Comparison of ENCODE assay signal across 10 cellular contexts in genomic region chr11:67304511-67305113, GRCh38. TPM values are rescaled to one million over a fixed set of nuclear protein-coding genes. Genes with fewer than 3 reads are reported as not detected.
DNase-seq lines count a peak whose midpoint lies in the region; ATAC-seq and TF ChIP-seq lines count a peak whose summit lies in the region.
"Had no signal": no experiment of that assay in that cellular context is flagged by ENCODE, and none has a peak within 500 bp of the region (broad histone marks: within the 10 kb centered on the region; RNA-seq: fewer than 3 reads in every experiment).

No MANE protein-coding gene starts in this region.

- H3K4me1 Mint-ChIP-seq in stimulated activated naive CD8-positive, alpha-beta T cell treated with anti-CD3 and anti-CD28 coated beads, Interleukin-15, Interleukin-2, amounts not matched to agents 100 ng/mL and 50 ng/mL, for 24 hours (ENCODE audit: low read depth), result peaks cover 3% of the 10 kb centered on the region

- no peak overlapping the region for H2AFZ ChIP-seq in SK-N-SH (ENCODE audit: low read depth)

- DNase-seq in SK-N-SH, result peak; percentile 21
- DNase-seq in adrenal gland, result peak in 5 of 7 donors; percentile 7 to 50 (median 15)
- DNase-seq in islet precursor cell, result peak; percentile 41
- DNase-seq in hippocampal formation (lab: John Stamatoyannopoulos, UW), result no peak
- DNase-seq in NCI-H1417 treated with DMSO at 0.1 percent for 48 hours (lab: John Stamatoyannopoulos, UW), result no peak
- DNase-seq: ACHN; stimulated activated naive B cell treated with anti-CD40 and anti-IgM and Interleukin-4, amounts not matched to agents 10 μg/mL and 1 μg/mL and 100 μg/mL, for 72 hours had no signal

- no peak for TF ChIP-seq POLR2A in adrenal gland (IDR thresholded peaks at IDR 0.05)

- H3K27ac ChIP-seq in SK-N-SH (ENCODE audit: low read depth in 2 of 2, low read length in 1 of 2) (no peak overlapping the region), adrenal gland (peak overlapping the region in 1 of 5 donors; percentile 68)

- intact Hi-C loops in adrenal gland (cut with DNase I), result loop anchor here in 1 of 2 donors (5.0 kb wide), 1 partner anchor 37 kb away; the partner anchor contains the start of gene GRK2

- no peaks in the 10 kb centered on the region for H3K9me3 Mint-ChIP-seq in stimulated activated naive CD8-positive, alpha-beta T cell treated with anti-CD3 and anti-CD28 coated beads, Interleukin-15, Interleukin-2, amounts not matched to agents 100 ng/mL and 50 ng/mL, for 24 hours
- H3K9me3 Mint-ChIP-seq: stimulated activated naive B cell treated with anti-CD40 and anti-IgM and Interleukin-4, amounts not matched to agents 10 μg/mL and 1 μg/mL and 100 μg/mL, for 72 hours had no signal

- H3K36me3 ChIP-seq in SK-N-SH (replicated peaks in 1 of 2; ENCODE audit: control insufficient read depth in 1 of 2, insufficient read depth in 2 of 2, low read length in 1 of 2) (peaks cover 0 to 29% of the 10 kb centered on the region in 2 experiments), adrenal gland (replicated peaks in 1 of 2) (peaks cover 0 to 31% of the 10 kb centered on the region in 2 donors)

- peak overlapping the region; percentile 92 for H3K4me2 ChIP-seq in SK-N-SH

- H3K4me3 Mint-ChIP-seq in stimulated activated naive CD8-positive, alpha-beta T cell treated with anti-CD3 and anti-CD28 coated beads, Interleukin-15, Interleukin-2, amounts not matched to agents 100 ng/mL and 50 ng/mL, for 24 hours, result peak overlapping the region; percentile 20
- H3K4me3 Mint-ChIP-seq: stimulated activated naive B cell treated with anti-CD40 and anti-IgM and Interleukin-4, amounts not matched to agents 10 μg/mL and 1 μg/mL and 100 μg/mL, for 72 hours had no signal

- H3F3A ChIP-seq in SK-N-SH (replicated peaks; ENCODE audit: insufficient read depth), result no peaks in the 10 kb centered on the region

- no peaks in the 10 kb centered on the region for H3K9me2 ChIP-seq in SK-N-SH

- no peaks in the 10 kb centered on the region for H3K27me3 ChIP-seq in SK-N-SH (ENCODE audit: insufficient read depth)
- H3K27me3 ChIP-seq in adrenal gland, result no peaks in the 10 kb centered on the region

- H3K79me2 ChIP-seq in SK-N-SH (ENCODE audit: insufficient read depth), result no peaks in the 10 kb centered on the region

- TF ChIP-seq RAD21 in SK-N-SH (IDR thresholded peaks at IDR 0.05; ENCODE audit: low read length), result no peak

- no peak overlapping the region for H3K27ac Mint-ChIP-seq in stimulated activated naive CD8-positive, alpha-beta T cell treated with anti-CD3 and anti-CD28 coated beads, Interleukin-15, Interleukin-2, amounts not matched to agents 100 ng/mL and 50 ng/mL, for 24 hours
- H3K27ac Mint-ChIP-seq: stimulated activated naive B cell treated with anti-CD40 and anti-IgM and Interleukin-4, amounts not matched to agents 10 μg/mL and 1 μg/mL and 100 μg/mL, for 72 hours had no signal

- no peaks in the 10 kb centered on the region for H4K20me1 ChIP-seq in SK-N-SH (ENCODE audit: insufficient read depth)

- POLR2A ChIA-PET in SK-N-SH (lab: Yijun Ruan, JAX), result no interaction called here

- WGBS in SK-N-SH (ENCODE audit: low lambda C conversion rate), result 87% methylated on average over 7 of the region's 14 CpGs
- 89 to 90% (median 90%) methylated on average over 9 to 14 of the region's 14 CpGs for WGBS in adrenal gland, 4 donors

- no peak for ATAC-seq in SK-N-SH treated with all-trans-retinoic acid at 6 μM for 48 hours
- ATAC-seq in GM19023 (IDR thresholded peaks at IDR 0.05; ENCODE audit: unreplicated experiment), result no peak
- ATAC-seq: stimulated activated naive B cell treated with anti-CD40 and anti-IgM and Interleukin-4, amounts not matched to agents 10 μg/mL and 1 μg/mL and 100 μg/mL, for 72 hours had no signal

- no peak for TF ChIP-seq CTCF in SK-N-SH (IDR thresholded peaks at IDR 0.05)
- TF ChIP-seq CTCF in adrenal gland (IDR thresholded peaks at IDR 0.05), result no peak

- CTCF ChIA-PET in SK-N-SH (lab: Yijun Ruan, JAX), result interaction anchor here (0.6 to 5.1 kb wide), 5 partner anchors 13 to 42 kb away, joined by 3 to 37 read pairs (median 5); partner anchors contain the start of gene ANKRD13D

- H3K4me1 ChIP-seq in SK-N-SH (ENCODE audit: control insufficient read depth in 1 of 2, insufficient read depth in 2 of 2, low read depth in 1 of 2, low read length in 1 of 2), result peaks cover 13 to 17% of the 10 kb centered on the region in 2 experiments; a peak in 2 of 4 replicates
- peaks cover 15 to 21% of the 10 kb centered on the region in 2 donors for H3K4me1 ChIP-seq in adrenal gland (replicated peaks in 1 of 2)

- H3K4me3 ChIP-seq in SK-N-SH (ENCODE audit: low read depth in 2 of 2, low read length in 1 of 2), result peak overlapping the region; percentile 87 to 88
- H3K4me3 ChIP-seq in adrenal gland, result peak overlapping the region in 1 of 4 donors; percentile 85

- H3K9me3 ChIP-seq in SK-N-SH (no peaks in the 10 kb centered on the region), adrenal gland (replicated peaks in 1 of 3) (no peaks in the 10 kb centered on the region)

- H3K9ac ChIP-seq in SK-N-SH, result peak overlapping the region; percentile 84

- no peak for TF ChIP-seq EP300 in SK-N-SH (IDR thresholded peaks at IDR 0.05; ENCODE audit: borderline replicate concordance in 1 of 2, low read depth in 1 of 2, low read length in 1 of 2)

- H3K27me3 Mint-ChIP-seq in stimulated activated naive CD8-positive, alpha-beta T cell treated with anti-CD3 and anti-CD28 coated beads, Interleukin-15, Interleukin-2, amounts not matched to agents 100 ng/mL and 50 ng/mL, for 24 hours, result no peaks in the 10 kb centered on the region
- H3K27me3 Mint-ChIP-seq: stimulated activated naive B cell treated with anti-CD40 and anti-IgM and Interleukin-4, amounts not matched to agents 10 μg/mL and 1 μg/mL and 100 μg/mL, for 72 hours had no signal

- H3K36me3 Mint-ChIP-seq in stimulated activated naive CD8-positive, alpha-beta T cell treated with anti-CD3 and anti-CD28 coated beads, Interleukin-15, Interleukin-2, amounts not matched to agents 100 ng/mL and 50 ng/mL, for 24 hours (ENCODE audit: low read depth), result no peaks in the 10 kb centered on the region

TF ChIP-seq in SK-N-SH, 30 proteins besides CTCF, POLR2A, EP300 and RAD21 (continues in another document):
- TF ChIP-seq YY1 (IDR thresholded peaks at IDR 0.05; ENCODE audit: low read depth), result no peak
- no peak for TF ChIP-seq CHD2 (IDR thresholded peaks at IDR 0.05; ENCODE audit: low read length, partially characterized antibody)
- TF ChIP-seq MAX (IDR thresholded peaks at IDR 0.05; ENCODE audit: low read depth), result no peak
- TF ChIP-seq NFIC (IDR thresholded peaks at IDR 0.05; ENCODE audit: borderline replicate concordance), result no peak
- TF ChIP-seq PBX3 (IDR thresholded peaks at IDR 0.05), result no peak

TF ChIP-seq in SK-N-SH treated with all-trans-retinoic acid at 6 μM for 48 hours, 23 proteins besides CTCF, POLR2A, EP300 and RAD21 (continues in another document):
- no peak for TF ChIP-seq PATZ1 (CRISPR knock-in tag; IDR thresholded peaks at IDR 0.05; ENCODE audit: borderline replicate concordance)
- no peak for TF ChIP-seq ZNF565 (CRISPR knock-in tag; conservative IDR thresholded peaks at IDR 0.05; ENCODE audit: low read depth)
- no peak for TF ChIP-seq PPARA (CRISPR knock-in tag; IDR thresholded peaks at IDR 0.05; ENCODE audit: borderline replicate concordance)
- TF ChIP-seq ZNF8 (CRISPR knock-in tag; IDR thresholded peaks at IDR 0.05), result no peak
- no peak for TF ChIP-seq ISL1 (CRISPR knock-in tag; IDR thresholded peaks at IDR 0.05)
- no peak for TF ChIP-seq GLIS3 (CRISPR knock-in tag; IDR thresholded peaks at IDR 0.05)
- no peak for TF ChIP-seq ZFP30 (CRISPR knock-in tag; IDR thresholded peaks at IDR 0.05)
- TF ChIP-seq TOX (CRISPR knock-in tag; IDR thresholded peaks at IDR 0.05; ENCODE audit: borderline replicate concordance), result no peak

RNA-seq across cellular contexts. Expression of gene SSH3, which starts 1.3 kb away (rescaled TPM):
- polyA plus RNA-seq in SK-N-SH (2012; rRNA removed), result 13.5 and 17.1 TPM in 2 replicates
- 4.0 and 7.0 TPM in 2 replicates for polyA plus RNA-seq in SK-N-SH (2012; cell fraction: cytosol; rRNA removed)
- 73.4 and 77.8 TPM in 2 replicates for polyA plus RNA-seq in SK-N-SH (2012; cell fraction: nucleus; rRNA removed)
- 10 to 100 TPM; 10.8 to 31.2 (median 25.7) TPM for total RNA-seq in adrenal gland
- polyA plus RNA-seq in adrenal gland, result 10 to 100 TPM in 2 of 3 donors, 1 to 10 TPM in 1; 4.2 to 35.2 (median 21.8) TPM

RNA-seq across cellular contexts. Expression of gene ANKRD13D, which starts 15.5 kb away (rescaled TPM):
- 50.2 and 51.4 TPM in 2 replicates for polyA plus RNA-seq in SK-N-SH (2012; rRNA removed)
- 17.8 and 26.1 TPM in 2 replicates for polyA plus RNA-seq in SK-N-SH (2012; cell fraction: cytosol; rRNA removed)
- 163 and 206 TPM in 2 replicates for polyA plus RNA-seq in SK-N-SH (2012; cell fraction: nucleus; rRNA removed)
- 10 to 100 TPM in 7 of 8 donors, 1 to 10 TPM in 1; 9.2 to 52.9 (median 40.4) TPM for total RNA-seq in adrenal gland
- 100 to 1,000 TPM in 1 of 3 donors, 10 to 100 TPM in 1, 1 to 10 TPM in 1; 8.7 to 205 (median 99.8) TPM for polyA plus RNA-seq in adrenal gland

RNA-seq across cellular contexts. Expression of gene GRK2, which starts 38.3 kb away (rescaled TPM):
- polyA plus RNA-seq in SK-N-SH (2012; rRNA removed), result 44.6 and 48.5 TPM in 2 replicates
- 19.5 and 33.5 TPM in 2 replicates for polyA plus RNA-seq in SK-N-SH (2012; cell fraction: cytosol; rRNA removed)
- 106 and 118 TPM in 2 replicates for polyA plus RNA-seq in SK-N-SH (2012; cell fraction: nucleus; rRNA removed)
- total RNA-seq in adrenal gland, result 10 to 100 TPM; 43.4 to 73.7 (median 59.6) TPM
- polyA plus RNA-seq in adrenal gland, result 100 to 1,000 TPM in 1 of 3 donors, 10 to 100 TPM in 2; 26.4 to 159 (median 71.3) TPM

RNA-seq across cellular contexts. Expression of gene POLD4, which starts 48.7 kb away (rescaled TPM):
- polyA plus RNA-seq in SK-N-SH (2012; rRNA removed) (80.4 and 89.4 TPM in 2 replicates), adrenal gland (100 to 1,000 TPM in 2 of 3 donors, 10 to 100 TPM in 1; 13.0 to 130 (median 110) TPM)
- 38.1 and 46.2 TPM in 2 replicates for polyA plus RNA-seq in SK-N-SH (2012; cell fraction: cytosol; rRNA removed)
- polyA plus RNA-seq in SK-N-SH (2012; cell fraction: nucleus; rRNA removed), result 161 and 245 TPM in 2 replicates
- total RNA-seq in adrenal gland, result 100 to 1,000 TPM in 4 of 8 donors, 10 to 100 TPM in 4; 60.5 to 166 (median 95.6) TPM

Comparison
In these comparisons a context has a peak if more than half of its experiments do, and no peak if none do; other contexts are left out.
1. DNase-seq: peak in SK-N-SH (single experiment), adrenal gland (5 of 7) and islet precursor cell (single experiment); none in hippocampal formation (0 of 2) and NCI-H1417 treated with DMSO at 0.1 percent for 48 hours (single experiment).